ENCODE assay signal across 15 cellular contexts in the genomic region with DNA sequence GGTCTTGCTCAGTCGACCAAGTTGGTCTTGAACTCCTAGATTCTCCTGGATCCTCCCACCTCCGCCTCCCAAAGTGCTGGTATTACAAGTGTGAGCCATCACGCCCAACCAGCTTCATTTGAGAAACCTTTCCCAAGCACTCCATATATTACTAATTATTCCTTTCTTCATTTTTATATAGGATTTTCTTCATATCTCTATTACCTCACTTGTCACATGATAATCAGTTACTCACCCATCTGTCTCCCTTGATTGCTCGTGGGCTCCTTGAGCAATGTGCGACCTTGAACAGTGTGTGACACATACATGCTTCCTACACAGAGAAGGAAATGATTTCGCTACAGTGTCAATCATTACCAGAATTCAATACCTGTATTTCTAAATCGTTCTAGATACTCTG.
"Had no signal": no experiment of that assay in that cellular context is flagged by ENCODE, and none has a peak within 500 bp of the region (broad histone marks: within the 10 kb centered on the region; RNA-seq: fewer than 3 reads in every experiment).

No MANE protein-coding gene starts in this region.

- H3K36me3 ChIP-seq: neutrophil, right atrium auricular region, vagina had no signal

- H3K4me1 ChIP-seq: right atrium auricular region, vagina had no signal

- H3K27me3 ChIP-seq: hepatocyte, right atrium auricular region, vagina had no signal

- H3K4me3 ChIP-seq: coronary artery, hepatocyte, lung, right atrium auricular region, vagina had no signal

- H3K27ac ChIP-seq: coronary artery, hepatocyte, neutrophil, right atrium auricular region, vagina had no signal

- DNase-seq: activated CD4-positive, alpha-beta memory T cell treated with anti-CD3 and anti-CD28 coated beads, Interleukin-2, amount 10 ng/mL, durations not matched to agents 7 days and 5 days; activated CD4-positive, alpha-beta T cell treated with anti-CD3 and anti-CD28 coated beads for 48 hours; activated CD4-positive, CD25-positive, alpha-beta regulatory T cell; activated CD8-positive, alpha-beta memory T cell treated with anti-CD3 and anti-CD28 coated beads, Interleukin-2, amount 10 ng/mL, durations not matched to agents 7 days and 5 days; activated naive CD4-positive, alpha-beta T cell; activated naive CD8-positive, alpha-beta T cell treated with anti-CD3 and anti-CD28 coated beads for 36 hours; stimulated activated CD4-positive, alpha-beta T cell treated with anti-CD3 and anti-CD28 coated beads, Interleukin-4, amount 100 ng/mL, for 1 hour; stimulated activated naive CD8-positive, alpha-beta T cell treated with anti-CD3 and anti-CD28 coated beads, Interleukin-15, amount 100 ng/mL, for 72 hours; trophoblast cell had no signal
